ENCODE assay signal across 26 cellular contexts in genomic region chr6:162852192-162852591, GRCh38.
"Had no signal": no experiment of that assay in that cellular context is flagged by ENCODE, and none has a peak within 500 bp of the region (broad histone marks: within the 10 kb centered on the region; RNA-seq: fewer than 3 reads in every experiment).

No MANE protein-coding gene starts in this region.

- H3K4me3 Mint-ChIP-seq: naive thymus-derived CD4-positive, alpha-beta T cell; nephron; stimulated activated naive B cell treated with anti-CD40 and anti-IgM and Interleukin-4, amounts not matched to agents 10 μg/mL and 1 μg/mL and 100 μg/mL, for 72 hours had no signal

- ATAC-seq: heart right ventricle; mucosa of descending colon; naive thymus-derived CD4-positive, alpha-beta T cell; pancreas; right cardiac atrium; sciatic nerve; stimulated activated naive B cell treated with anti-CD40 and anti-IgM and Interleukin-4, amounts not matched to agents 10 μg/mL and 1 μg/mL and 100 μg/mL, for 72 hours; stimulated activated naive CD8-positive, alpha-beta T cell treated with anti-CD3 and anti-CD28 coated beads, Interleukin-15, Interleukin-2, amounts not matched to agents 100 U/mL and 50 U/mL, for 24 hours had no signal

- H3K36me3 Mint-ChIP-seq: naive thymus-derived CD4-positive, alpha-beta T cell; stimulated activated naive B cell treated with anti-CD40 and anti-IgM and Interleukin-4, amounts not matched to agents 10 μg/mL and 1 μg/mL and 100 μg/mL, for 72 hours had no signal

- H3K9me3 Mint-ChIP-seq: nephron; stimulated activated naive B cell treated with anti-CD40 and anti-IgM and Interleukin-4, amounts not matched to agents 10 μg/mL and 1 μg/mL and 100 μg/mL, for 72 hours had no signal

- H3K27me3 Mint-ChIP-seq: stimulated activated naive B cell treated with anti-CD40 and anti-IgM and Interleukin-4, amounts not matched to agents 10 μg/mL and 1 μg/mL and 100 μg/mL, for 72 hours had no signal

- DNase-seq: heart right ventricle; left ventricle myocardium inferior; mucosa of descending colon; naive thymus-derived CD4-positive, alpha-beta T cell; pancreas; retina; right cardiac atrium; stimulated activated CD4-positive, alpha-beta T cell treated with anti-CD3 and anti-CD28 coated beads, Interleukin-12 subunit alpha, Interleukin-12 subunit beta, amount 100 ng/mL, for 4 hours; stimulated activated CD4-positive, alpha-beta T cell treated with anti-CD3 and anti-CD28 coated beads, Interleukin-15, amount 100 ng/mL, for 24 hours; stimulated activated CD4-positive, alpha-beta T cell treated with anti-CD3 and anti-CD28 coated beads, Interleukin-2, amount 100 ng/mL, for 24 hours; stimulated activated CD4-positive, alpha-beta T cell treated with anti-CD3 and anti-CD28 coated beads, Interleukin-4, amount 100 ng/mL, for 1 hour; stimulated activated naive B cell treated with anti-CD40 and anti-IgM and Interleukin-4, amounts not matched to agents 10 μg/mL and 1 μg/mL and 100 μg/mL, for 72 hours; stimulated activated naive CD8-positive, alpha-beta T cell treated with anti-CD3 and anti-CD28 coated beads, Interleukin-15, Interleukin-2, amounts not matched to agents 100 U/mL and 50 U/mL, for 24 hours; stomach; testis; thyroid gland; transverse colon had no signal

- H3K36me3 ChIP-seq: heart right ventricle, left ventricle myocardium inferior, pancreas, prostate gland, stomach, thyroid gland, transverse colon, upper lobe of left lung, vagina had no signal

- H3K4me1 Mint-ChIP-seq: naive thymus-derived CD4-positive, alpha-beta T cell; stimulated activated naive B cell treated with anti-CD40 and anti-IgM and Interleukin-4, amounts not matched to agents 10 μg/mL and 1 μg/mL and 100 μg/mL, for 72 hours had no signal

- H3K27ac ChIP-seq: heart right ventricle, hepatocyte, left ventricle myocardium inferior, pancreas, prostate gland, skin epidermis, stomach, testis, thyroid gland, transverse colon, upper lobe of left lung, vagina had no signal

- H3K27me3 ChIP-seq: heart right ventricle, hepatocyte, pancreas, stomach, testis, thyroid gland, transverse colon, upper lobe of left lung, vagina had no signal

- H3K27ac Mint-ChIP-seq: naive thymus-derived CD4-positive, alpha-beta T cell; nephron; stimulated activated naive B cell treated with anti-CD40 and anti-IgM and Interleukin-4, amounts not matched to agents 10 μg/mL and 1 μg/mL and 100 μg/mL, for 72 hours had no signal

- FAIRE-seq: keratinocyte had no signal

- H3K9me3 ChIP-seq: heart right ventricle, left ventricle myocardium inferior, mucosa of descending colon, pancreas, prostate gland, stomach, testis, thyroid gland, transverse colon, upper lobe of left lung, vagina had no signal

- H3K4me3 ChIP-seq: heart right ventricle, hepatocyte, left ventricle myocardium inferior, lung, mucosa of descending colon, pancreas, prostate gland, skin epidermis, stomach, testis, thyroid gland, transverse colon, upper lobe of left lung, vagina had no signal

- H3K4me1 ChIP-seq: prostate gland, upper lobe of left lung, vagina had no signal
